Comparison of ENCODE assay signal across 9 cellular contexts in genomic region chr2:25295654-25296053, GRCh38. TPM values are rescaled to one million over a fixed set of nuclear protein-coding genes. Genes with fewer than 3 reads are reported as not detected.
A peak's percentile ranks its signal among the peaks of the same experiment; 100 is the strongest.
DNase-seq lines count a peak whose midpoint lies in the region; ATAC-seq, FAIRE-seq and TF ChIP-seq lines count a peak whose summit lies in the region.
"Had no signal": no experiment of that assay in that cellular context is flagged by ENCODE, and none has a peak within 500 bp of the region (broad histone marks: within the 10 kb centered on the region; RNA-seq: fewer than 3 reads in every experiment).

No MANE protein-coding gene starts in this region.

- no peak overlapping the region for H3K9ac ChIP-seq in keratinocyte (ENCODE audit: control insufficient read depth, extremely low read depth, insufficient read depth, low read length)

- H3K9me3 Mint-ChIP-seq in activated T-cell treated with anti-CD3 and anti-CD28 coated beads, Interleukin-2, amount 50 U/mL, for 4 hours, result no peaks in the 10 kb centered on the region
- no peaks in the 10 kb centered on the region for H3K9me3 Mint-ChIP-seq in activated CD8-positive, alpha-beta T cell treated with anti-CD3 and anti-CD28 coated beads, Interleukin-2, amount 10 ng/mL, durations not matched to agents 7 days and 5 days (ENCODE audit: insufficient read depth)

- CTCF ChIA-PET in activated CD8-positive, alpha-beta T cell treated with anti-CD3 and anti-CD28 coated beads, Interleukin-2, amount 10 ng/mL, durations not matched to agents 7 days and 5 days (lab: Charles Lee), result interaction anchor here (0.6 to 4.7 kb wide), 8 partner anchors 9 to 311 kb away, joined by 3 to 62 read pairs (median 4); no protein-coding TSS in a partner anchor

- dilution Hi-C loops in keratinocyte (cut with MboI; ENCODE audit: extremely low pct_ligation_motif_present, low sequenced_read_pairs), result no loop called here

- in situ Hi-C loops in ACHN (cut with HindIII; ENCODE audit: low pct_ligation_motif_present, low pct_unique_long_range_greater_than_20kb, low sequenced_read_pairs), result no loop called here

- no peaks in the 10 kb centered on the region for H4K20me1 ChIP-seq in keratinocyte (ENCODE audit: control insufficient read depth, extremely low read depth, insufficient read depth, low read length)

- no peaks in the 10 kb centered on the region for H3K27me3 Mint-ChIP-seq in activated T-cell treated with anti-CD3 and anti-CD28 coated beads, Interleukin-2, amount 50 U/mL, for 4 hours (ENCODE audit: low read depth)
- no peaks in the 10 kb centered on the region for H3K27me3 Mint-ChIP-seq in activated CD8-positive, alpha-beta T cell treated with anti-CD3 and anti-CD28 coated beads, Interleukin-2, amount 10 ng/mL, durations not matched to agents 7 days and 5 days (ENCODE audit: low read depth)

- no peaks in the 10 kb centered on the region for H3K79me2 ChIP-seq in keratinocyte (ENCODE audit: control insufficient read depth, insufficient read depth, low read length)

- peak in 1 of 2 donors; percentile 3 for ATAC-seq in activated T-cell treated with anti-CD3 and anti-CD28 coated beads, Interleukin-2, amount 50 U/mL, for 4 hours
- ATAC-seq in activated CD8-positive, alpha-beta T cell treated with anti-CD3 and anti-CD28 coated beads, Interleukin-2, amount 10 ng/mL, durations not matched to agents 7 days and 5 days, result no peak
- no peak for ATAC-seq in thoracic aorta (ENCODE audit: insufficient number of reproducible peaks, low FRiP score, low read depth)

- H3K9me3 ChIP-seq in keratinocyte (ENCODE audit: control insufficient read depth, low read depth, low read length), result no peaks in the 10 kb centered on the region
- H3K9me3 ChIP-seq in thoracic aorta, result no peaks in the 10 kb centered on the region

- H3K4me1 ChIP-seq in keratinocyte (ENCODE audit: control insufficient read depth, extremely low read depth, insufficient read depth, low read length) (peaks cover 8% of the 10 kb centered on the region), thoracic aorta (ENCODE audit: control insufficient read depth in 1 of 2, low read depth in 2 of 2) (peaks cover 30 to 56% of the 10 kb centered on the region in 2 donors)

- peak overlapping the region; percentile 52 for H3K4me3 Mint-ChIP-seq in activated T-cell treated with anti-CD3 and anti-CD28 coated beads, Interleukin-2, amount 50 U/mL, for 4 hours
- peak overlapping the region; percentile 70 for H3K4me3 Mint-ChIP-seq in activated CD8-positive, alpha-beta T cell treated with anti-CD3 and anti-CD28 coated beads, Interleukin-2, amount 10 ng/mL, durations not matched to agents 7 days and 5 days

- POLR2A ChIA-PET in activated CD8-positive, alpha-beta T cell treated with anti-CD3 and anti-CD28 coated beads, Interleukin-2, amount 10 ng/mL, durations not matched to agents 7 days and 5 days (lab: Charles Lee), result interaction anchor here (0.7 to 4.0 kb wide), 14 partner anchors 10 to 583 kb away, joined by 3 to 58 read pairs (median 4); partner anchors contain the start of gene ASXL2

- H3K36me3 ChIP-seq in keratinocyte (ENCODE audit: control insufficient read depth in 2 of 2, extremely low read depth in 1 of 2, insufficient read depth in 2 of 2, low read length in 2 of 2), result no peaks in the 10 kb centered on the region
- no peaks in the 10 kb centered on the region for H3K36me3 ChIP-seq in thoracic aorta

- peak; percentile 64 for FAIRE-seq in keratinocyte (lab: Jason Lieb, UNC)
- FAIRE-seq: islet of Langerhans had no signal

- no peak overlapping the region for H3K4me3 ChIP-seq in keratinocyte (ENCODE audit: control insufficient read depth in 2 of 3, extremely low read depth in 1 of 3, insufficient read depth in 2 of 3, low read depth in 1 of 3, low read length in 3 of 3)
- H3K4me3 ChIP-seq in thoracic aorta, result peak overlapping the region; percentile 63

- no peak overlapping the region for H3K4me2 ChIP-seq in keratinocyte (ENCODE audit: control insufficient read depth, extremely low read depth, insufficient read depth, low read depth, low read length)

- TF ChIP-seq CTCF in keratinocyte (optimal IDR thresholded peaks at IDR 0.05 in 1 of 3, IDR thresholded peaks at IDR 0.05 in 1 of 3, conservative IDR thresholded peaks at IDR 0.05 in 1 of 3; ENCODE audit: extremely low read depth in 1 of 3, insufficient read depth in 2 of 3, low read length in 3 of 3) (no peak), thoracic aorta (IDR thresholded peaks at IDR 0.05) (no peak)

- no peak overlapping the region for H2AFZ ChIP-seq in keratinocyte (ENCODE audit: control insufficient read depth, low read length)

- H3K9me1 ChIP-seq in keratinocyte (ENCODE audit: control insufficient read depth, extremely low read depth, insufficient read depth, low read length), result no peaks in the 10 kb centered on the region

- no peak for DNase-seq in activated T-cell treated with anti-CD3 and anti-CD28 coated beads, Interleukin-2, amount 50 U/mL, for 4 hours
- DNase-seq in activated T-cell treated with anti-CD3 and anti-CD28 coated beads, Interleukin-2, amount 50 U/mL, for 1 hour, result no peak
- DNase-seq in activated CD8-positive, alpha-beta T cell treated with anti-CD3 and anti-CD28 coated beads, Interleukin-2, amount 10 ng/mL, durations not matched to agents 7 days and 5 days, result no peak
- DNase-seq in keratinocyte (ENCODE audit: low read depth, low spot score), result no peak
- DNase-seq in thoracic aorta (ENCODE audit: low spot score), result no peak
- no peak for DNase-seq in ureter (ENCODE audit: low spot score)
- no peak for DNase-seq in ACHN
- DNase-seq in DMS79 treated with DMSO at 0.1 percent for 48 hours (lab: John Stamatoyannopoulos, UW), result no peak

- H3K27ac ChIP-seq in keratinocyte (ENCODE audit: control insufficient read depth, insufficient read depth, low read length) (no peak overlapping the region), thoracic aorta (peak overlapping the region; percentile 91 to 96)

- H3K27ac Mint-ChIP-seq in activated CD8-positive, alpha-beta T cell treated with anti-CD3 and anti-CD28 coated beads, Interleukin-2, amount 10 ng/mL, durations not matched to agents 7 days and 5 days, result peak overlapping the region; percentile 93

- H3K27me3 ChIP-seq in keratinocyte (ENCODE audit: control insufficient read depth, extremely low read depth, insufficient read depth, low read length), result no peaks in the 10 kb centered on the region
- no peaks in the 10 kb centered on the region for H3K27me3 ChIP-seq in thoracic aorta (replicated peaks; ENCODE audit: insufficient read depth)

- H3K36me3 Mint-ChIP-seq in activated T-cell treated with anti-CD3 and anti-CD28 coated beads, Interleukin-2, amount 50 U/mL, for 4 hours (ENCODE audit: insufficient read depth), result peaks cover 9% of the 10 kb centered on the region
- H3K36me3 Mint-ChIP-seq in activated CD8-positive, alpha-beta T cell treated with anti-CD3 and anti-CD28 coated beads, Interleukin-2, amount 10 ng/mL, durations not matched to agents 7 days and 5 days (ENCODE audit: low read depth), result peaks cover 48% of the 10 kb centered on the region

- peaks cover 47% of the 10 kb centered on the region for H3K4me1 Mint-ChIP-seq in activated T-cell treated with anti-CD3 and anti-CD28 coated beads, Interleukin-2, amount 50 U/mL, for 4 hours (ENCODE audit: low read depth)
- peaks cover 78% of the 10 kb centered on the region for H3K4me1 Mint-ChIP-seq in activated CD8-positive, alpha-beta T cell treated with anti-CD3 and anti-CD28 coated beads, Interleukin-2, amount 10 ng/mL, durations not matched to agents 7 days and 5 days (ENCODE audit: low read depth)

RNA-seq across cellular contexts. Expression of gene DNMT3A, which starts 46.1 kb away (rescaled TPM):
- total RNA-seq in activated T-cell treated with anti-CD3 and anti-CD28 coated beads, Interleukin-2, amount 50 U/mL, for 4 hours, result 100 to 1,000 TPM in 2 of 3 donors, 10 to 100 TPM in 1; 89.2 to 106 (median 103) TPM
- total RNA-seq in activated CD8-positive, alpha-beta T cell treated with anti-CD3 and anti-CD28 coated beads, Interleukin-2, amount 10 ng/mL, durations not matched to agents 7 days and 5 days, result 10 to 100 TPM; 76.4 to 79.8 TPM
- 1.5 to 2.2 TPM (median 2.1 TPM) in 3 replicates for polyA plus RNA-seq in keratinocyte
- polyA plus RNA-seq in keratinocyte (2011; ENCODE audit: low read depth), result 2.2 TPM
- polyA plus RNA-seq in keratinocyte (2011; cell fraction: cytosol; rRNA removed), result 0.88 and 1.7 TPM in 2 replicates
- 5.8 and 6.7 TPM in 2 replicates for polyA plus RNA-seq in keratinocyte (2011; cell fraction: nucleus; rRNA removed)
- polyA plus RNA-seq in keratinocyte (2012; ENCODE audit: low replicate concordance), result 2.5 and 4.6 TPM in 2 replicates
- 4.8 to 16.5 TPM (median 10.5 TPM) in 3 replicates for polyA minus RNA-seq in keratinocyte
- polyA minus RNA-seq in keratinocyte (2011; cell fraction: cytosol; rRNA and poly(A)+ RNA removed), result 5.6 TPM
- polyA minus RNA-seq in keratinocyte (2011; cell fraction: nucleus; rRNA and poly(A)+ RNA removed), result 7.4 and 10.2 TPM in 2 replicates
- total RNA-seq in thoracic aorta (10 to 100 TPM; 17.7 to 24.3 TPM), ureter (40.1 TPM)
